ENCODE assay signal across 1 cellular context in genomic region chr9:32552172-32552872, GRCh38.
TF ChIP-seq lines count a peak whose summit lies in the region.

Gene SMIM27, plus strand, starts transcription at chr9:32552327. Its CDS starts 108 bp downstream, at chr9:32552435.
Gene TOPORS, minus strand, starts transcription at chr9:32552586. Its CDS starts 150 bp downstream, at chr9:32552436.

TF ChIP-seq in GM12878, 131 proteins besides CTCF, POLR2A, EP300 and RAD21 (continued from another document):
- no peak for TF ChIP-seq NRF1 (conservative IDR thresholded peaks at IDR 0.05; ENCODE audit: low read depth, low read length)
- peak; percentile 65; the same call in 1 of the 2 replicates for TF ChIP-seq SIN3A (IDR thresholded peaks at IDR 0.05; ENCODE audit: low read depth, low read length)
- TF ChIP-seq FOS (IDR thresholded peaks at IDR 0.05; ENCODE audit: borderline replicate concordance, extremely low read depth, insufficient read length): no peak
- peak; percentile 31; the same call in 1 of the 2 replicates for TF ChIP-seq HDGF (IDR thresholded peaks at IDR 0.05)
- TF ChIP-seq ATF2 (IDR thresholded peaks at IDR 0.05; ENCODE audit: low read length): peak; percentile 41; the same call in 1 of the 2 replicates
- TF ChIP-seq SKIL (IDR thresholded peaks at IDR 0.05; ENCODE audit: low read depth, poor library complexity, severe bottlenecking): no peak
- no peak for TF ChIP-seq SREBF1 (IDR thresholded peaks at IDR 0.05; ENCODE audit: low read length)
- TF ChIP-seq IKZF2 (IDR thresholded peaks at IDR 0.05): peak in 1 of 2 experiments; percentile 73
- no peak for TF ChIP-seq PBX3 (IDR thresholded peaks at IDR 0.05; ENCODE audit: insufficient replicate concordance, low read depth, low read length)
- peak; percentile 73 for TF ChIP-seq NR2C1 (IDR thresholded peaks at IDR 0.05)
- peak; percentile 37; the same call in 1 of the 2 replicates for TF ChIP-seq ATF3 (IDR thresholded peaks at IDR 0.05; ENCODE audit: borderline replicate concordance, extremely low read depth, low read depth, low read length)
- TF ChIP-seq EED (IDR thresholded peaks at IDR 0.05; ENCODE audit: low read depth): peak; percentile 65; the same call in 1 of the 2 replicates
- TF ChIP-seq STAT3 (IDR thresholded peaks at IDR 0.05; ENCODE audit: low read depth, low read length): no peak
- TF ChIP-seq KLF5 (IDR thresholded peaks at IDR 0.05; ENCODE audit: partially characterized antibody): peak; percentile 57
- no peak for TF ChIP-seq CEBPB (IDR thresholded peaks at IDR 0.05; ENCODE audit: borderline replicate concordance in 1 of 2, low read depth in 2 of 2, low read length in 2 of 2)
- TF ChIP-seq MTA3 (IDR thresholded peaks at IDR 0.05; ENCODE audit: borderline replicate concordance, low read length): peak; percentile 22; the same call in 1 of the 2 replicates
- no peak for TF ChIP-seq CBX3 (IDR thresholded peaks at IDR 0.05; ENCODE audit: borderline replicate concordance, low read depth)
- TF ChIP-seq ZNF207 (IDR thresholded peaks at IDR 0.05; ENCODE audit: borderline replicate concordance): peak; percentile 91; the same call in 1 of the 2 replicates
- no peak; the same call in none of the 2 replicates for TF ChIP-seq MXI1 (IDR thresholded peaks at IDR 0.05; ENCODE audit: low read depth, low read length)
- peak; percentile 28 for TF ChIP-seq MEF2B (IDR thresholded peaks at IDR 0.05; ENCODE audit: partially characterized antibody, poor library complexity, severe bottlenecking)
- peak; percentile 76 for TF ChIP-seq SMARCA5 (IDR thresholded peaks at IDR 0.05)
- peak; percentile 99 for TF ChIP-seq TAF1 (IDR thresholded peaks at IDR 0.05; ENCODE audit: borderline replicate concordance, low read depth, low read length)
- TF ChIP-seq ASH2L (IDR thresholded peaks at IDR 0.05; ENCODE audit: borderline replicate concordance, low read depth): no peak
- no peak for TF ChIP-seq BRCA1 (IDR thresholded peaks at IDR 0.05; ENCODE audit: low read depth, low read length)
- TF ChIP-seq TARDBP (IDR thresholded peaks at IDR 0.05; ENCODE audit: borderline replicate concordance): peak; percentile 76; the same call in 1 of the 2 replicates
- peak; percentile 46; the same call in 1 of the 2 replicates for TF ChIP-seq REST (IDR thresholded peaks at IDR 0.05; ENCODE audit: low read depth, low read length)
- no peak for TF ChIP-seq FOXK2 (IDR thresholded peaks at IDR 0.05)
- TF ChIP-seq TBL1XR1 (IDR thresholded peaks at IDR 0.05; ENCODE audit: low read depth, low read length): no peak; the same call in 1 of the 2 replicates
- peak; percentile 25; the same call in 1 of the 2 replicates for TF ChIP-seq CHD2 (IDR thresholded peaks at IDR 0.05; ENCODE audit: borderline replicate concordance, low read depth, low read length)
- peak; percentile 75 for TF ChIP-seq CBFB (IDR thresholded peaks at IDR 0.05; ENCODE audit: low read depth)
- TF ChIP-seq ZBTB33 (IDR thresholded peaks at IDR 0.05): no peak
- TF ChIP-seq STAT1 (conservative IDR thresholded peaks at IDR 0.05): no peak
- no peak for TF ChIP-seq SUPT20H (IDR thresholded peaks at IDR 0.05; ENCODE audit: borderline replicate concordance, control insufficient read depth, low read depth, low read length)
- TF ChIP-seq ZNF384 (IDR thresholded peaks at IDR 0.05; ENCODE audit: borderline replicate concordance, low read depth, low read length): no peak
- TF ChIP-seq NR2C2 (IDR thresholded peaks at IDR 0.05; ENCODE audit: borderline replicate concordance, control insufficient read depth, insufficient read length, low read depth): no peak
- peak; percentile 37; the same call in 1 of the 2 replicates for TF ChIP-seq ATF7 (IDR thresholded peaks at IDR 0.05; ENCODE audit: low read depth)
- TF ChIP-seq IRF5 (IDR thresholded peaks at IDR 0.05; ENCODE audit: borderline replicate concordance): no peak
- TF ChIP-seq ZBTB11 (CRISPR knock-in tag; IDR thresholded peaks at IDR 0.05): 0 out of 2 replicates have a peak, but pooled peaks have one; percentile 24
- TF ChIP-seq LARP7 (IDR thresholded peaks at IDR 0.05): peak; percentile 80
TF ChIP-seq in GM12878: peak in this region for 60.
